In the genomic region with DNA sequence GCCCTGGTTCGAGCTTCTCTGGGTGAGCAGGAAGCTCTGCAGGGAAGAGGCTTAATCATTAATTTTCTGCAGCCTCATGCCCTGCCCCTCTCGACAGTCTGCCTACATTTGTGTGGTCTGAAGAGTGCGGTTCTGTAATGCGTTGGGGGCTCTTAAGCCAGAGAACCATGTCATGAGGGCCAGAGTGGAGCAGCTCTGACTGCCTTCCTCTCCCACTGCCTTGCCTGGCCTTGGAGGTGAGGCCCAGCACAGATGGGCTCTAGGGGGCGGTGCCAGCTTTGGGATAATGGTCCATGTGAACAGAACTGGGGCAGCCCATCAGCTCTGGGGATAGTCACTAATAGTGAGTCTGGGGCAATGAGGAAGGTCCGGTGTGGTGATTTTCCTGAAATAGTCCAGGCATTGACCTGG, we compare ENCODE assay signal across 1 cellular context.
TF ChIP-seq lines count a peak whose summit lies in the region.

No MANE protein-coding gene starts in this region.

TF ChIP-seq in HEK293, 187 proteins besides CTCF, POLR2A, EP300 and RAD21 (continued from another document):
- TF ChIP-seq, protein P1, sequence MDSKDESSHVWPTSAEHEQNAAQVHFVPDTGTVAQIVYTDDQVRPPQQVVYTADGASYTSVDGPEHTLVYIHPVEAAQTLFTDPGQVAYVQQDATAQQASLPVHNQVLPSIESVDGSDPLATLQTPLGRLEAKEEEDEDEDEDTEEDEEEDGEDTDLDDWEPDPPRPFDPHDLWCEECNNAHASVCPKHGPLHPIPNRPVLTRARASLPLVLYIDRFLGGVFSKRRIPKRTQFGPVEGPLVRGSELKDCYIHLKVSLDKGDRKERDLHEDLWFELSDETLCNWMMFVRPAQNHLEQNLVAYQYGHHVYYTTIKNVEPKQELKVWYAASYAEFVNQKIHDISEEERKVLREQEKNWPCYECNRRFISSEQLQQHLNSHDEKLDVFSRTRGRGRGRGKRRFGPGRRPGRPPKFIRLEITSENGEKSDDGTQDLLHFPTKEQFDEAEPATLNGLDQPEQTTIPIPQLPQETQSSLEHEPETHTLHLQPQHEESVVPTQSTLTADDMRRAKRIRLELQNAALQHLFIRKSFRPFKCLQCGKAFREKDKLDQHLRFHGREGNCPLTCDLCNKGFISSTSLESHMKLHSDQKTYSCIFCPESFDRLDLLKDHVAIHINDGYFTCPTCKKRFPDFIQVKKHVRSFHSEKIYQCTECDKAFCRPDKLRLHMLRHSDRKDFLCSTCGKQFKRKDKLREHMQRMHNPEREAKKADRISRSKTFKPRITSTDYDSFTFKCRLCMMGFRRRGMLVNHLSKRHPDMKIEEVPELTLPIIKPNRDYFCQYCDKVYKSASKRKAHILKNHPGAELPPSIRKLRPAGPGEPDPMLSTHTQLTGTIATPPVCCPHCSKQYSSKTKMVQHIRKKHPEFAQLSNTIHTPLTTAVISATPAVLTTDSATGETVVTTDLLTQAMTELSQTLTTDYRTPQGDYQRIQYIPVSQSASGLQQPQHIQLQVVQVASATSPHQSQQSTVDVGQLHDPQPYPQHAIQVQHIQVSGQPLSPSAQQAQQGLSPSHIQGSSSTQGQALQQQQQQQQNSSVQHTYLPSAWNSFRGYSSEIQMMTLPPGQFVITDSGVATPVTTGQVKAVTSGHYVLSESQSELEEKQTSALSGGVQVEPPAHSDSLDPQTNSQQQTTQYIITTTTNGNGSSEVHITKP (tag by site-specific recombination; IDR thresholded peaks at IDR 0.05): 0 out of 2 replicates have a peak, but pooled peaks have one; percentile 54
- peak; percentile 64 for TF ChIP-seq ZNF600 (tag by site-specific recombination; IDR thresholded peaks at IDR 0.05)
- TF ChIP-seq RBAK (tag by site-specific recombination; IDR thresholded peaks at IDR 0.05): no peak
- TF ChIP-seq ZNF132 (tag by site-specific recombination; IDR thresholded peaks at IDR 0.05; ENCODE audit: borderline replicate concordance): no peak
TF ChIP-seq in HEK293: peak in this region for 3.
